1 cellular context compared by ENCODE assay signal in the genomic region with DNA sequence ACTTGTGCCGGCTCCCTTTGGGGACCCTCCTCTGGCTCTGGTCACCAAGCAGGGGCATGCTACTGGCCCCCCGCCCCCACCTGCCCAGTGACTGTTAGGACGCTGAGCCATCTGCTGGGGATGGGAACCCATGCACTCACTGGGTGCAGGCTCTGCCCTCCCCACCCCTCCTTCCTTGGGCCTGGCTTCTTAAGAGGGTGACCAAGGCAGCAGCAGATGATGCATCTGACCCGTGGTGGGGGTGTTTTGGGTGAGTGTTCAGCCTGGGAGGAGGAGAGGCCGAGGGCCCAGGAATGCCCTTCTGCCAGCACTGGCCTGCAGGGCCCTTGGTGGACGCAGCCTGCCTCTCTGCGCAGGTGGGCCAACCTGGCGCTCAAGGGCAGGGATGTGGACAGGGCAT.
TF ChIP-seq lines count a peak whose summit lies in the region.

No MANE protein-coding gene starts in this region.

TF ChIP-seq in IMR-90, 13 proteins besides CTCF, POLR2A, EP300 and RAD21:
- TF ChIP-seq MAZ (IDR thresholded peaks at IDR 0.05; ENCODE audit: borderline replicate concordance, low read depth, low read length), result peak; percentile 51; the same call in 1 of the 2 replicates
- TF ChIP-seq, protein P1, sequence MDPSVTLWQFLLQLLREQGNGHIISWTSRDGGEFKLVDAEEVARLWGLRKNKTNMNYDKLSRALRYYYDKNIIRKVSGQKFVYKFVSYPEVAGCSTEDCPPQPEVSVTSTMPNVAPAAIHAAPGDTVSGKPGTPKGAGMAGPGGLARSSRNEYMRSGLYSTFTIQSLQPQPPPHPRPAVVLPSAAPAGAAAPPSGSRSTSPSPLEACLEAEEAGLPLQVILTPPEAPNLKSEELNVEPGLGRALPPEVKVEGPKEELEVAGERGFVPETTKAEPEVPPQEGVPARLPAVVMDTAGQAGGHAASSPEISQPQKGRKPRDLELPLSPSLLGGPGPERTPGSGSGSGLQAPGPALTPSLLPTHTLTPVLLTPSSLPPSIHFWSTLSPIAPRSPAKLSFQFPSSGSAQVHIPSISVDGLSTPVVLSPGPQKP (IDR thresholded peaks at IDR 0.05; ENCODE audit: borderline replicate concordance, low read depth, low read length), result no peak
TF ChIP-seq in IMR-90: peak in this region for 1.
